In genomic region chr4:145887241-145887964, GRCh38 we compare ENCODE assay signal across 1 cellular context.
A peak's percentile ranks its signal among the peaks of the same experiment; 100 is the strongest.
TF ChIP-seq lines count a peak whose summit lies in the region.

No MANE protein-coding gene starts in this region.

TF ChIP-seq in H1, 55 proteins besides CTCF, POLR2A, EP300 and RAD21:
- TF ChIP-seq ASH2L (IDR thresholded peaks at IDR 0.05; ENCODE audit: low read length) = no peak
- no peak for TF ChIP-seq KDM5A (IDR thresholded peaks at IDR 0.05; ENCODE audit: low read length)
- no peak for TF ChIP-seq SP1 (IDR thresholded peaks at IDR 0.05; ENCODE audit: low read depth, low read length)
- no peak for TF ChIP-seq SAP30 (IDR thresholded peaks at IDR 0.05; ENCODE audit: insufficient read depth, insufficient replicate concordance, low read length)
- no peak for TF ChIP-seq CBX5 (IDR thresholded peaks at IDR 0.05; ENCODE audit: low read depth, low read length)
- TF ChIP-seq EGR1 (IDR thresholded peaks at IDR 0.05; ENCODE audit: borderline replicate concordance, low read depth, low read length) = no peak
- TF ChIP-seq USF2 (IDR thresholded peaks at IDR 0.05; ENCODE audit: low read length) = no peak
- TF ChIP-seq, protein P1, sequence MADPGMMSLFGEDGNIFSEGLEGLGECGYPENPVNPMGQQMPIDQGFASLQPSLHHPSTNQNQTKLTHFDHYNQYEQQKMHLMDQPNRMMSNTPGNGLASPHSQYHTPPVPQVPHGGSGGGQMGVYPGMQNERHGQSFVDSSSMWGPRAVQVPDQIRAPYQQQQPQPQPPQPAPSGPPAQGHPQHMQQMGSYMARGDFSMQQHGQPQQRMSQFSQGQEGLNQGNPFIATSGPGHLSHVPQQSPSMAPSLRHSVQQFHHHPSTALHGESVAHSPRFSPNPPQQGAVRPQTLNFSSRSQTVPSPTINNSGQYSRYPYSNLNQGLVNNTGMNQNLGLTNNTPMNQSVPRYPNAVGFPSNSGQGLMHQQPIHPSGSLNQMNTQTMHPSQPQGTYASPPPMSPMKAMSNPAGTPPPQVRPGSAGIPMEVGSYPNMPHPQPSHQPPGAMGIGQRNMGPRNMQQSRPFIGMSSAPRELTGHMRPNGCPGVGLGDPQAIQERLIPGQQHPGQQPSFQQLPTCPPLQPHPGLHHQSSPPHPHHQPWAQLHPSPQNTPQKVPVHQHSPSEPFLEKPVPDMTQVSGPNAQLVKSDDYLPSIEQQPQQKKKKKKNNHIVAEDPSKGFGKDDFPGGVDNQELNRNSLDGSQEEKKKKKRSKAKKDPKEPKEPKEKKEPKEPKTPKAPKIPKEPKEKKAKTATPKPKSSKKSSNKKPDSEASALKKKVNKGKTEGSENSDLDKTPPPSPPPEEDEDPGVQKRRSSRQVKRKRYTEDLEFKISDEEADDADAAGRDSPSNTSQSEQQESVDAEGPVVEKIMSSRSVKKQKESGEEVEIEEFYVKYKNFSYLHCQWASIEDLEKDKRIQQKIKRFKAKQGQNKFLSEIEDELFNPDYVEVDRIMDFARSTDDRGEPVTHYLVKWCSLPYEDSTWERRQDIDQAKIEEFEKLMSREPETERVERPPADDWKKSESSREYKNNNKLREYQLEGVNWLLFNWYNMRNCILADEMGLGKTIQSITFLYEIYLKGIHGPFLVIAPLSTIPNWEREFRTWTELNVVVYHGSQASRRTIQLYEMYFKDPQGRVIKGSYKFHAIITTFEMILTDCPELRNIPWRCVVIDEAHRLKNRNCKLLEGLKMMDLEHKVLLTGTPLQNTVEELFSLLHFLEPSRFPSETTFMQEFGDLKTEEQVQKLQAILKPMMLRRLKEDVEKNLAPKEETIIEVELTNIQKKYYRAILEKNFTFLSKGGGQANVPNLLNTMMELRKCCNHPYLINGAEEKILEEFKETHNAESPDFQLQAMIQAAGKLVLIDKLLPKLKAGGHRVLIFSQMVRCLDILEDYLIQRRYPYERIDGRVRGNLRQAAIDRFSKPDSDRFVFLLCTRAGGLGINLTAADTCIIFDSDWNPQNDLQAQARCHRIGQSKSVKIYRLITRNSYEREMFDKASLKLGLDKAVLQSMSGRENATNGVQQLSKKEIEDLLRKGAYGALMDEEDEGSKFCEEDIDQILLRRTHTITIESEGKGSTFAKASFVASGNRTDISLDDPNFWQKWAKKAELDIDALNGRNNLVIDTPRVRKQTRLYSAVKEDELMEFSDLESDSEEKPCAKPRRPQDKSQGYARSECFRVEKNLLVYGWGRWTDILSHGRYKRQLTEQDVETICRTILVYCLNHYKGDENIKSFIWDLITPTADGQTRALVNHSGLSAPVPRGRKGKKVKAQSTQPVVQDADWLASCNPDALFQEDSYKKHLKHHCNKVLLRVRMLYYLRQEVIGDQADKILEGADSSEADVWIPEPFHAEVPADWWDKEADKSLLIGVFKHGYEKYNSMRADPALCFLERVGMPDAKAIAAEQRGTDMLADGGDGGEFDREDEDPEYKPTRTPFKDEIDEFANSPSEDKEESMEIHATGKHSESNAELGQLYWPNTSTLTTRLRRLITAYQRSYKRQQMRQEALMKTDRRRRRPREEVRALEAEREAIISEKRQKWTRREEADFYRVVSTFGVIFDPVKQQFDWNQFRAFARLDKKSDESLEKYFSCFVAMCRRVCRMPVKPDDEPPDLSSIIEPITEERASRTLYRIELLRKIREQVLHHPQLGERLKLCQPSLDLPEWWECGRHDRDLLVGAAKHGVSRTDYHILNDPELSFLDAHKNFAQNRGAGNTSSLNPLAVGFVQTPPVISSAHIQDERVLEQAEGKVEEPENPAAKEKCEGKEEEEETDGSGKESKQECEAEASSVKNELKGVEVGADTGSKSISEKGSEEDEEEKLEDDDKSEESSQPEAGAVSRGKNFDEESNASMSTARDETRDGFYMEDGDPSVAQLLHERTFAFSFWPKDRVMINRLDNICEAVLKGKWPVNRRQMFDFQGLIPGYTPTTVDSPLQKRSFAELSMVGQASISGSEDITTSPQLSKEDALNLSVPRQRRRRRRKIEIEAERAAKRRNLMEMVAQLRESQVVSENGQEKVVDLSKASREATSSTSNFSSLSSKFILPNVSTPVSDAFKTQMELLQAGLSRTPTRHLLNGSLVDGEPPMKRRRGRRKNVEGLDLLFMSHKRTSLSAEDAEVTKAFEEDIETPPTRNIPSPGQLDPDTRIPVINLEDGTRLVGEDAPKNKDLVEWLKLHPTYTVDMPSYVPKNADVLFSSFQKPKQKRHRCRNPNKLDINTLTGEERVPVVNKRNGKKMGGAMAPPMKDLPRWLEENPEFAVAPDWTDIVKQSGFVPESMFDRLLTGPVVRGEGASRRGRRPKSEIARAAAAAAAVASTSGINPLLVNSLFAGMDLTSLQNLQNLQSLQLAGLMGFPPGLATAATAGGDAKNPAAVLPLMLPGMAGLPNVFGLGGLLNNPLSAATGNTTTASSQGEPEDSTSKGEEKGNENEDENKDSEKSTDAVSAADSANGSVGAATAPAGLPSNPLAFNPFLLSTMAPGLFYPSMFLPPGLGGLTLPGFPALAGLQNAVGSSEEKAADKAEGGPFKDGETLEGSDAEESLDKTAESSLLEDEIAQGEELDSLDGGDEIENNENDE (IDR thresholded peaks at IDR 0.05; ENCODE audit: insufficient replicate concordance, low read length) = peak; percentile 62
- TF ChIP-seq SIN3A (conservative IDR thresholded peaks at IDR 0.05 in 1 of 2, IDR thresholded peaks at IDR 0.05 in 1 of 2; ENCODE audit: low read depth in 1 of 2, low read length in 2 of 2) = 0 out of 4 replicates have a peak, but pooled peaks of 1 of the 2 experiments have one; percentile 30
- no peak for TF ChIP-seq JUND (IDR thresholded peaks at IDR 0.05; ENCODE audit: low read length)
- no peak; the same call in 1 of the 2 replicates for TF ChIP-seq MAX (IDR thresholded peaks at IDR 0.05)
- TF ChIP-seq KDM1A (IDR thresholded peaks at IDR 0.05; ENCODE audit: borderline replicate concordance, low read length) = no peak
- TF ChIP-seq TBP (IDR thresholded peaks at IDR 0.05; ENCODE audit: low read depth, low read length) = peak; percentile 90
- no peak for TF ChIP-seq FOSL1 (IDR thresholded peaks at IDR 0.05; ENCODE audit: insufficient read depth, low read depth, low read length)
- TF ChIP-seq RBBP5 (IDR thresholded peaks at IDR 0.05; ENCODE audit: borderline replicate concordance, low read depth, low read length) = no peak
